In genomic region chr11:536841-537621, GRCh38 we compare ENCODE assay signal across 1 cellular context.
TF ChIP-seq lines count a peak whose summit lies in the region.

Gene LRRC56, plus strand, starts transcription at chr11:537527. Its CDS starts 3,158 bp downstream, at chr11:540685.

TF ChIP-seq in K562, 482 proteins besides CTCF, POLR2A, EP300 and RAD21 (continued from another document and continues in another):
- TF ChIP-seq CEBPZ (IDR thresholded peaks at IDR 0.05; ENCODE audit: borderline replicate concordance, low read depth, low read length) (no peak), SNRNP70 (optimal IDR thresholded peaks at IDR 0.05; ENCODE audit: low read depth, low read length) (no peak), POU5F1 (IDR thresholded peaks at IDR 0.05; ENCODE audit: borderline replicate concordance, low read depth, low read length, partially characterized antibody) (no peak), CHD7 (IDR thresholded peaks at IDR 0.05; ENCODE audit: low read depth, low read length) (no peak), CBFA2T2 (conservative IDR thresholded peaks at IDR 0.05) (peak; percentile 32; the same call in 1 of the 2 replicates), PCBP1 (IDR thresholded peaks at IDR 0.05; ENCODE audit: low read depth, low read length, poor library complexity, severe bottlenecking) (peak; percentile 24), ZNF217 (CRISPR knock-in tag; IDR thresholded peaks at IDR 0.05) (no peak), ZNF79 (CRISPR knock-in tag; IDR thresholded peaks at IDR 0.05; ENCODE audit: low read depth) (no peak), FIP1L1 (IDR thresholded peaks at IDR 0.05; ENCODE audit: low read depth, low read length, poor library complexity, severe bottlenecking) (peak; percentile 84), MXD1 (CRISPR knock-in tag; IDR thresholded peaks at IDR 0.05; ENCODE audit: borderline replicate concordance, poor library complexity, severe bottlenecking) (no peak), BRF1 (IDR thresholded peaks at IDR 0.05; ENCODE audit: borderline replicate concordance, extremely low read depth, insufficient read length) (no peak), SMARCC2 (IDR thresholded peaks at IDR 0.05; ENCODE audit: low read depth) (no peak), ZSCAN29 (IDR thresholded peaks at IDR 0.05) (no peak), RFX5 (IDR thresholded peaks at IDR 0.05; ENCODE audit: low read depth, low read length) (no peak), MTA1 (IDR thresholded peaks at IDR 0.05; ENCODE audit: borderline replicate concordance) (no peak), GABPA (tag; conservative IDR thresholded peaks at IDR 0.05; ENCODE audit: low read depth) (peak; percentile 41), NCOR1 (IDR thresholded peaks at IDR 0.05) (no peak), U2AF1 (optimal IDR thresholded peaks at IDR 0.05; ENCODE audit: low read depth, low read length) (no peak), RUNX1 (IDR thresholded peaks at IDR 0.05; ENCODE audit: low read depth) (no peak), ZNF785 (CRISPR knock-in tag; IDR thresholded peaks at IDR 0.05) (no peak), CBX3 (IDR thresholded peaks at IDR 0.05; ENCODE audit: borderline replicate concordance in 1 of 2, low read length in 2 of 2) (peak in 1 of 2 experiments; percentile 65; a peak in 1 of 3 replicates), C11orf30 (IDR thresholded peaks at IDR 0.05; ENCODE audit: low read depth) (no peak), CHCHD3 (CRISPR knock-in tag; IDR thresholded peaks at IDR 0.05) (no peak), GTF2E2 (tag; IDR thresholded peaks at IDR 0.05) (no peak), FOSL1 (tag; conservative IDR thresholded peaks at IDR 0.05) (no peak), PRPF4 (IDR thresholded peaks at IDR 0.05; ENCODE audit: insufficient read depth, low read depth, low read length, poor library complexity, severe bottlenecking) (no peak), DACH1 (IDR thresholded peaks at IDR 0.05; ENCODE audit: partially characterized antibody) (no peak), CC2D1A (IDR thresholded peaks at IDR 0.05) (no peak), NKRF (IDR thresholded peaks at IDR 0.05; ENCODE audit: borderline replicate concordance) (no peak), FOXK1 (CRISPR knock-in tag; IDR thresholded peaks at IDR 0.05; ENCODE audit: borderline replicate concordance) (no peak), HCFC1 (IDR thresholded peaks at IDR 0.05; ENCODE audit: low read depth, low read length) (no peak; the same call in 1 of the 2 replicates), ILF3 (IDR thresholded peaks at IDR 0.05; ENCODE audit: borderline replicate concordance) (no peak), HDAC1 (IDR thresholded peaks at IDR 0.05) (peak in 1 of 2 experiments; percentile 55; a peak in 1 of 4 replicates), GATAD2A (IDR thresholded peaks at IDR 0.05) (peak; percentile 75; the same call in 1 of the 2 replicates), NRF1 (conservative IDR thresholded peaks at IDR 0.05 in 1 of 2, IDR thresholded peaks at IDR 0.05 in 1 of 2) (peak; percentile 45 to 64; a peak in 3 of 4 replicates), SPI1 (IDR thresholded peaks at IDR 0.05; ENCODE audit: borderline replicate concordance, low read depth, low read length) (no peak), ZNF197 (CRISPR knock-in tag; IDR thresholded peaks at IDR 0.05; ENCODE audit: low read depth) (no peak), KAT7 (CRISPR knock-in tag; IDR thresholded peaks at IDR 0.05; ENCODE audit: borderline replicate concordance) (no peak), ZC3H8 (IDR thresholded peaks at IDR 0.05) (no peak), SIX5 (IDR thresholded peaks at IDR 0.05; ENCODE audit: borderline replicate concordance in 1 of 2, insufficient read depth in 1 of 2, low read depth in 1 of 2, low read length in 2 of 2) (no peak), SMAD4 (CRISPR knock-in tag; conservative IDR thresholded peaks at IDR 0.05) (no peak), CREB5 (CRISPR knock-in tag; IDR thresholded peaks at IDR 0.05) (no peak), ZNF766 (CRISPR knock-in tag; conservative IDR thresholded peaks at IDR 0.05) (no peak), SIRT6 (IDR thresholded peaks at IDR 0.05; ENCODE audit: low read depth, low read length) (no peak), ZBTB8A (IDR thresholded peaks at IDR 0.05; ENCODE audit: partially characterized antibody) (no peak), CBX8 (IDR thresholded peaks at IDR 0.05; ENCODE audit: borderline replicate concordance, extremely low read depth, low read depth, low read length, poor library complexity, severe bottlenecking) (no peak), ZBTB9 (CRISPR knock-in tag; IDR thresholded peaks at IDR 0.05) (no peak), MAFK (IDR thresholded peaks at IDR 0.05; ENCODE audit: low read length) (no peak), ARNT (IDR thresholded peaks at IDR 0.05) (no peak)
